2 cellular contexts compared by ENCODE assay signal in the genomic region with DNA sequence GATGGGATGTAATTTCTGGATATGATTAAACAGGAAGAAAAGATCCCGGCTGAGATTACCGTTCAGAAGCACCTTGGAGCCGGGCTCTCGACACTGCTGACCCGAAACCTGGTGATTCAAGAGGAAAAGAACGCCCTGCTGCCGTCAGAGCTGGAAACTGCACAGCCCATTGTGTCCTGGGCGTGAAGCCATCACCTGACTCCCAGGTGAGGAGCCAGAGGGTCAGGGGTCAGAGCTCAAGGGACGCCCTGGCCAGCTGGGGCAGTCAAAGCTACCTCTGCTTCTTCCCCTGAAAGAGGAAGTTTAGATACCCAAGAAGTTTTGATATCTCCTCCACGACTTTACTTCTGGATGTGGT.
TF ChIP-seq lines count a peak whose summit lies in the region.

No MANE protein-coding gene starts in this region.

TF ChIP-seq in K562, 482 proteins besides CTCF, POLR2A, EP300 and RAD21:
- TF ChIP-seq HNRNPH1 (optimal IDR thresholded peaks at IDR 0.05; ENCODE audit: low read depth, low read length) (no peak), KDM1A (IDR thresholded peaks at IDR 0.05) (no peak), FOXJ2 (tag; IDR thresholded peaks at IDR 0.05) (no peak), NR2C2 (CRISPR knock-in tag; IDR thresholded peaks at IDR 0.05) (no peak), NR2C2 (tag; IDR thresholded peaks at IDR 0.05) (peak; percentile 45; the same call in 1 of the 2 replicates), MTF1 (CRISPR knock-in tag; IDR thresholded peaks at IDR 0.05; ENCODE audit: borderline replicate concordance) (no peak)
- TF ChIP-seq, protein P1, sequence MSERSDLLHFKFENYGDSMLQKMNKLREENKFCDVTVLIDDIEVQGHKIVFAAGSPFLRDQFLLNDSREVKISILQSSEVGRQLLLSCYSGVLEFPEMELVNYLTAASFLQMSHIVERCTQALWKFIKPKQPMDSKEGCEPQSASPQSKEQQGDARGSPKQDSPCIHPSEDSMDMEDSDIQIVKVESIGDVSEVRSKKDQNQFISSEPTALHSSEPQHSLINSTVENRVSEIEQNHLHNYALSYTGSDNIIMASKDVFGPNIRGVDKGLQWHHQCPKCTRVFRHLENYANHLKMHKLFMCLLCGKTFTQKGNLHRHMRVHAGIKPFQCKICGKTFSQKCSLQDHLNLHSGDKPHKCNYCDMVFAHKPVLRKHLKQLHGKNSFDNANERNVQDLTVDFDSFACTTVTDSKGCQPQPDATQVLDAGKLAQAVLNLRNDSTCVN (CRISPR knock-in tag; IDR thresholded peaks at IDR 0.05): no peak

TF ChIP-seq in HEK293T, 16 proteins besides CTCF, POLR2A, EP300 and RAD21:
- TF ChIP-seq L3MBTL2 (conservative IDR thresholded peaks at IDR 0.05) (no peak), HDGF (IDR thresholded peaks at IDR 0.05; ENCODE audit: borderline replicate concordance) (no peak), CTBP1 (IDR thresholded peaks at IDR 0.05; ENCODE audit: borderline replicate concordance) (no peak), ZNF384 (IDR thresholded peaks at IDR 0.05) (no peak), BHLHE40 (IDR thresholded peaks at IDR 0.05; ENCODE audit: borderline replicate concordance) (no peak), SUZ12 (IDR thresholded peaks at IDR 0.05) (no peak), SP1 (IDR thresholded peaks at IDR 0.05) (no peak), FOXA1 (IDR thresholded peaks at IDR 0.05) (no peak), TARDBP (IDR thresholded peaks at IDR 0.05) (no peak), FOXM1 (IDR thresholded peaks at IDR 0.05; ENCODE audit: borderline replicate concordance) (no peak), ARNT (IDR thresholded peaks at IDR 0.05) (no peak)
- TF ChIP-seq, protein P2, sequence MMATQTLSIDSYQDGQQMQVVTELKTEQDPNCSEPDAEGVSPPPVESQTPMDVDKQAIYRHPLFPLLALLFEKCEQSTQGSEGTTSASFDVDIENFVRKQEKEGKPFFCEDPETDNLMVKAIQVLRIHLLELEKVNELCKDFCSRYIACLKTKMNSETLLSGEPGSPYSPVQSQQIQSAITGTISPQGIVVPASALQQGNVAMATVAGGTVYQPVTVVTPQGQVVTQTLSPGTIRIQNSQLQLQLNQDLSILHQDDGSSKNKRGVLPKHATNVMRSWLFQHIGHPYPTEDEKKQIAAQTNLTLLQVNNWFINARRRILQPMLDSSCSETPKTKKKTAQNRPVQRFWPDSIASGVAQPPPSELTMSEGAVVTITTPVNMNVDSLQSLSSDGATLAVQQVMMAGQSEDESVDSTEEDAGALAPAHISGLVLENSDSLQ (IDR thresholded peaks at IDR 0.05): no peak
